9 cellular contexts compared by ENCODE assay signal in the genomic region with DNA sequence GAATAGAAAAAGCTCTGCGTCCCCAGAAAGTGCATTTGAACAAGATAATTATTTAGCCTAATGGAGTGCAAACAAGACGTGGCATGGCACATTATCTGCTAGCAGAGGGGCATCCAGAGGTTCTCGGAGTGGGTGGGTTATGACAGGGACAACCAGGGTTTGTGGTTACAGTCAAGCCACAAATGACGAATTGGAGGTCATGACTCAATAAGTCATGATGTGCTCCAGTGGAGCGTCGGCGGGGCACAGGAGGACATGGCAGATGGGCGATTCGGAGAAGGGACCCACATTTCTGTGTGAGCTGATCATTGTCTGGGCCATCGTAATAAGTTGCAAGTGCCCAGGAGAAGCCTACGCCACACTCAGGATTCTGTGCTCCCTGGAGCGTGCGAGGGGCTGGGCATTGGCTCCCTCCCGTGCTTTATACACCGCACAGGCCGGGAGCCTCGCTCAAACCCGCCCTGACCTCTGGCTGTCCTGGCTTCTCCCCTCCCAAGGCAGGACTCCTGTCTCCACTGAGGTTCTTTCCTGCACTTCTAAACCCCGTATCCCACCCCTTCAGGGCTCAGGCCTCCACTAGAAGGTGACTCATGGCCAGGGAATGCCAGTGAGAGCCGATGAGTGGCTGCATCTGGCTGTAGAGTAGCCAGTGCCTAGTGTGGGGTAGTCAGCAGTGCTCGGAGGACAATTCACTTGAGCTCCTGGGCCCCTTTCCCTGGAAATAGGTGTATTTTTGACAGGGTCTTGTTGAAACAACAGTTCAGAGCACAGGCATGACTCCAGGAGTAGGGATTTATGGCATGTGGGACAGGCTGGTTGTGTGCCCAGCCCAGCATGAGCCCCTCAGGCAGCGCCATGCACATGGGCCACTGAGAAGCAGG.
DNase-seq lines count a peak whose midpoint lies in the region; FAIRE-seq and TF ChIP-seq lines count a peak whose summit lies in the region.
"Had no signal": no experiment of that assay in that cellular context is flagged by ENCODE, and none has a peak within 500 bp of the region (broad histone marks: within the 10 kb centered on the region; RNA-seq: fewer than 3 reads in every experiment).

No MANE protein-coding gene starts in this region.

- no peaks in the 10 kb centered on the region for H3K9me3 ChIP-seq in mucosa of rectum (ENCODE audit: control insufficient read depth in 2 of 2, low read length in 2 of 2)

- no peak for TF ChIP-seq CTCF in BJ (IDR thresholded peaks at IDR 0.05; ENCODE audit: insufficient read depth, low read depth, low read length)
- no peak for TF ChIP-seq CTCF in cardiac fibroblast (IDR thresholded peaks at IDR 0.05; ENCODE audit: low read depth, low read length)

- no peak for FAIRE-seq in GM12891 (lab: Jason Lieb, UNC)

- no peaks in the 10 kb centered on the region for H3K27me3 ChIP-seq in BJ (ENCODE audit: control insufficient read depth, insufficient read depth, low read length)
- H3K27me3 ChIP-seq in mucosa of rectum (ENCODE audit: control insufficient read depth in 2 of 2, insufficient read depth in 2 of 2, low read length in 2 of 2) = no peaks in the 10 kb centered on the region

- H3K9ac ChIP-seq in mucosa of rectum (ENCODE audit: low read depth in 1 of 2, low read length in 2 of 2) = no peak overlapping the region

- H3K4me3 ChIP-seq in BJ (ENCODE audit: low read depth, low read length) (no peak overlapping the region), cardiac fibroblast (replicated peaks in 1 of 2; ENCODE audit: low read depth in 2 of 2, low read length in 2 of 2) (no peak overlapping the region), mucosa of rectum (ENCODE audit: low read length in 2 of 2) (no peak overlapping the region)

- CTCF ChIA-PET in BJ (lab: Yijun Ruan, JAX) = interaction anchor here (0.6 to 1.7 kb wide), 7 partner anchors 10 to 735 kb away, joined by 3 to 9 read pairs (median 3); no protein-coding TSS in a partner anchor

- H3K27ac ChIP-seq in mucosa of rectum (ENCODE audit: low read depth in 2 of 2, low read length in 2 of 2) = peak overlapping the region; percentile 20 to 51

- no peak for TF ChIP-seq POLR2A in GM12891 (IDR thresholded peaks at IDR 0.05; ENCODE audit: low read depth, low read length)

- no peaks in the 10 kb centered on the region for H3K4me1 ChIP-seq in mucosa of rectum (ENCODE audit: control insufficient read depth in 2 of 2, insufficient read depth in 2 of 2, low read length in 2 of 2)

- H3K36me3 ChIP-seq in BJ (ENCODE audit: control insufficient read depth, insufficient read depth, low read length) (peaks cover 52% of the 10 kb centered on the region), mucosa of rectum (ENCODE audit: control insufficient read depth in 2 of 2, insufficient read depth in 2 of 2, low read length in 2 of 2) (peaks cover 0 to 16% of the 10 kb centered on the region in 2 donors)

- DNase-seq in BJ (ENCODE audit: low read depth) = peak; percentile 57
- DNase-seq in HT1080 (ENCODE audit: low read depth) = peak; percentile 94
- peak; percentile 88 to 91 for DNase-seq in cardiac fibroblast (ENCODE audit: low read depth in 2 of 2)
- DNase-seq in NCI-H1436 treated with DMSO at 0.1 percent for 48 hours (lab: John Stamatoyannopoulos, UW) = no peak
- DNase-seq in RPMI8226 = no peak
- DNase-seq in GM12891 (ENCODE audit: insufficient read length, low spot score) = no peak
- no peak for DNase-seq in activated CD4-positive, CD25-positive, alpha-beta regulatory T cell (lab: John Stamatoyannopoulos, UW)
- DNase-seq: activated CD4-positive, alpha-beta T cell treated with anti-CD3 and anti-CD28 coated beads, Interleukin-2, amount 50 U/mL, for 1 hour had no signal

- POLR2A ChIA-PET in BJ (lab: Charles Lee) = interaction anchor here (0.7 kb wide), 1 partner anchor 82 kb away, joined by 3 read pairs; no protein-coding TSS in a partner anchor

TF ChIP-seq in GM12891, 5 proteins besides CTCF, POLR2A, EP300 and RAD21:
- TF ChIP-seq POU2F2 (IDR thresholded peaks at IDR 0.05; ENCODE audit: low read depth, low read length) (no peak), POLR2AphosphoS5 (IDR thresholded peaks at IDR 0.05; ENCODE audit: low read depth, low read length) (no peak), PAX5 (IDR thresholded peaks at IDR 0.05; ENCODE audit: insufficient read depth, low read length, severe bottlenecking) (no peak)

Comparison
In these comparisons a context has a peak if more than half of its experiments do, and no peak if none do; other contexts are left out.
1. DNase-seq: peak in BJ (single experiment), HT1080 (single experiment) and cardiac fibroblast (2 of 2); none in NCI-H1436 treated with DMSO at 0.1 percent for 48 hours (single experiment), RPMI8226 (single experiment), GM12891 (single experiment) and activated CD4-positive, CD25-positive, alpha-beta regulatory T cell (0 of 4).